Comparison of ENCODE assay signal across 19 cellular contexts in the genomic region with DNA sequence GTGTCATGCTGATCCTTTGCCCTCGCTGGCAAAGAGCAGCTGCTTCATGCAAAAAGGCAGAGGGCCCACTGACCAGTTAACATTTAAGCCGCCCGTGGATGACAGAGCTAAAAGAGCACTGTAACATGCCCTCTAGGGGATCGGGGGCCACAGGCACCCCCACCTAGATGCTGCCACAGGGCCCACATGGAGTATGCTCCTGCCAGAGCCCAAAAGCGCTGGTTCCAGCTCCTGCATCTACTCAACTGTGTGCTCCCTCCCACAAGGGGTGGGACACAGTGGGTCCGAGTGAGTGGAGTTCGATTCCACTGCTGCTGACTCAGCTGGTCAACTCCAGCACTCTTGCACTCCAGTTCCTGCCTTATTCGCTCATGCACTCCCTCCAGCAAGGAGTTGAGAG.
DNase-seq lines count a peak whose midpoint lies in the region; ATAC-seq, FAIRE-seq and TF ChIP-seq lines count a peak whose summit lies in the region.
"Had no signal": no experiment of that assay in that cellular context is flagged by ENCODE, and none has a peak within 500 bp of the region (broad histone marks: within the 10 kb centered on the region; RNA-seq: fewer than 3 reads in every experiment).

No MANE protein-coding gene starts in this region.

- H3K36me3 ChIP-seq in HepG2 (replicated peaks in 1 of 2; ENCODE audit: control insufficient read depth in 1 of 2, insufficient read depth in 2 of 2, low read length in 2 of 2) (no peaks in the 10 kb centered on the region), right lobe of liver (no peaks in the 10 kb centered on the region), kidney (ENCODE audit: control insufficient read depth in 1 of 2, insufficient read depth in 2 of 2, low read length in 2 of 2) (no peaks in the 10 kb centered on the region), spleen (no peaks in the 10 kb centered on the region), ovary (no peaks in the 10 kb centered on the region)

- TF ChIP-seq POLR2A in HepG2 (IDR thresholded peaks at IDR 0.05; ENCODE audit: insufficient read depth in 1 of 2, low read depth in 2 of 2, low read length in 2 of 2) (no peak), right lobe of liver (IDR thresholded peaks at IDR 0.05) (no peak), spleen (IDR thresholded peaks at IDR 0.05) (no peak), ovary (IDR thresholded peaks at IDR 0.05) (no peak)

- no peak for TF ChIP-seq RAD21 in HepG2 (CRISPR knock-in tag; IDR thresholded peaks at IDR 0.05)

- H3K9ac ChIP-seq in HepG2 (ENCODE audit: insufficient read depth, low read depth, low read length) (no peak overlapping the region), kidney (ENCODE audit: low read length in 2 of 2) (no peak overlapping the region)

- no peak overlapping the region for H2AFZ ChIP-seq in HepG2 (ENCODE audit: low read length)

- no peak for TF ChIP-seq CTCF in HepG2 (CRISPR knock-in tag; IDR thresholded peaks at IDR 0.05)
- TF ChIP-seq CTCF in right lobe of liver (IDR thresholded peaks at IDR 0.05) = no peak
- no peak for TF ChIP-seq CTCF in kidney (IDR thresholded peaks at IDR 0.05; ENCODE audit: borderline replicate concordance, extremely low read depth, insufficient read depth)
- TF ChIP-seq CTCF in spleen (IDR thresholded peaks at IDR 0.05 in 8 of 11, conservative IDR thresholded peaks at IDR 0.05 in 3 of 11) = no peak
- no peak for TF ChIP-seq CTCF in ovary (IDR thresholded peaks at IDR 0.05)

- intact Hi-C loops in HepG2 (cut with micrococcal nuclease; ENCODE audit: unreplicated experiment) = no loop called here
- intact Hi-C loops in right lobe of liver (cut with DNase I) = no loop called here
- intact Hi-C loops in kidney (cut with DNase I) = no loop called here
- intact Hi-C loops in spleen (cut with DNase I; ENCODE audit: low total_unique reads) = no loop called here
- intact Hi-C loops in sciatic nerve (cut with DNase I) = no loop called here
- intact Hi-C loops in ovary (cut with DNase I) = no loop called here

- H3K4me1 ChIP-seq in HepG2 (ENCODE audit: insufficient read depth, low read length) = no peaks in the 10 kb centered on the region
- no peaks in the 10 kb centered on the region for H3K4me1 ChIP-seq in right lobe of liver
- peaks cover 0 to 3% of the 10 kb centered on the region in 2 donors for H3K4me1 ChIP-seq in kidney (ENCODE audit: control insufficient read depth in 1 of 2, insufficient read depth in 1 of 2, low read depth in 1 of 2, low read length in 2 of 2)
- no peaks in the 10 kb centered on the region for H3K4me1 ChIP-seq in spleen
- H3K4me1 ChIP-seq in ovary (ENCODE audit: insufficient read depth) = no peaks in the 10 kb centered on the region

- BruUV-seq in HepG2 (replicated peaks; lab: Mats Ljungman, UMichigan) = no TSS peak

- no peaks in the 10 kb centered on the region for H3K79me2 ChIP-seq in HepG2 (ENCODE audit: insufficient read depth, low read length)

- H3K4me2 ChIP-seq in HepG2 (ENCODE audit: low read depth, low read length) = no peak overlapping the region

- CTCF ChIA-PET in HepG2 (lab: Yijun Ruan, JAX; ENCODE audit: low intra/inter-chr PET ratio, low total read pairs) = no interaction called here

- POLR2A ChIA-PET in HepG2 (lab: Yijun Ruan, JAX) = no interaction called here

- H3K27ac ChIP-seq in HepG2 (ENCODE audit: extremely low read length, insufficient read depth, low read length) = no peak overlapping the region
- no peak overlapping the region for H3K27ac ChIP-seq in right lobe of liver
- peak overlapping the region in 1 of 2 donors; percentile 26 for H3K27ac ChIP-seq in kidney (ENCODE audit: low read depth in 2 of 2, low read length in 2 of 2)
- H3K27ac ChIP-seq in spleen = no peak overlapping the region
- H3K27ac ChIP-seq in ovary = no peak overlapping the region

- no peak for TF ChIP-seq EP300 in HepG2 (IDR thresholded peaks at IDR 0.05; ENCODE audit: low read depth in 2 of 2, low read length in 2 of 2)
- TF ChIP-seq EP300 in HepG2 (CRISPR knock-in tag; IDR thresholded peaks at IDR 0.05; ENCODE audit: borderline replicate concordance) = no peak
- TF ChIP-seq EP300 in ovary (IDR thresholded peaks at IDR 0.05) = no peak

- in situ Hi-C loops in HepG2 (cut with HindIII; ENCODE audit: extremely low pct_ligation_motif_present, low pct_unique_long_range_greater_than_20kb) = no loop called here

- no peak overlapping the region for H3K4me3 ChIP-seq in HepG2 (replicated peaks in 1 of 3; ENCODE audit: insufficient read depth in 1 of 3, low read depth in 2 of 3, low read length in 3 of 3)
- H3K4me3 ChIP-seq in right lobe of liver = no peak overlapping the region
- peak overlapping the region; percentile 30 to 41 for H3K4me3 ChIP-seq in kidney (ENCODE audit: low read length in 2 of 2)
- H3K4me3 ChIP-seq in spleen = no peak overlapping the region
- H3K4me3 ChIP-seq in ovary = no peak overlapping the region

- no peaks in the 10 kb centered on the region for H4K20me1 ChIP-seq in HepG2 (ENCODE audit: insufficient read depth, low read length)

- no peak for FAIRE-seq in HepG2 (lab: Jason Lieb, UNC)
- no peak for FAIRE-seq in kidney (lab: Jason Lieb, UNC)
- FAIRE-seq: GM12891, GM18507 had no signal

- DNase-seq in HepG2 (ENCODE audit: low spot score) (no peak), right lobe of liver (no peak), kidney (no peak), spleen (peak; percentile 56), sciatic nerve (ENCODE audit: low spot score) (no peak), T-helper 2 cell (no peak), ovary (no peak)
- DNase-seq: C1 segment of cervical spinal cord; Calu3; CD4-positive, alpha-beta memory T cell; COR-L47; DMS53; DMS79 treated with DMSO at 0.1 percent for 48 hours; GF-D8; GOT3; H7; HCEC 1CT had no signal

- H3K27me3 ChIP-seq in HepG2 (ENCODE audit: control insufficient read depth in 1 of 2, insufficient read depth in 2 of 2, low read length in 2 of 2) (no peaks in the 10 kb centered on the region; a peak in 1 of 5 replicates), right lobe of liver (no peaks in the 10 kb centered on the region), spleen (replicated peaks in 1 of 7) (no peaks in the 10 kb centered on the region), ovary (no peaks in the 10 kb centered on the region)

- H3K9me3 ChIP-seq in HepG2 (ENCODE audit: low read length) (peaks cover 93% of the 10 kb centered on the region), right lobe of liver (no peaks in the 10 kb centered on the region), kidney (ENCODE audit: control insufficient read depth in 1 of 2, low read length in 2 of 2) (peaks cover 0 to 4% of the 10 kb centered on the region in 2 donors), spleen (peaks cover 2 to 70% (median 49%) of the 10 kb centered on the region in 8 donors), ovary (peaks cover 0 to 4% of the 10 kb centered on the region in 2 donors)

- ATAC-seq in HepG2 (no peak), right lobe of liver (no peak), sciatic nerve (no peak)

- WGBS in HepG2 (ENCODE audit: low lambda C conversion rate) = 23% methylated on average over 6 of the region's 8 CpGs
- WGBS in right lobe of liver (ENCODE audit: insufficient coverage, low coverage, low lambda C conversion rate, missing lambda C conversion rate) = 62% methylated on average over 2 of the region's 8 CpGs
- WGBS in spleen, 5 donors = 82 to 89% (median 87%) methylated on average over 6 to 8 of the region's 8 CpGs
- WGBS in ovary, 3 donors = 83 to 92% (median 86%) methylated on average over 8 of the region's 8 CpGs

TF ChIP-seq in HepG2, 621 proteins besides CTCF, POLR2A, EP300 and RAD21:
- TF ChIP-seq, protein P1, sequence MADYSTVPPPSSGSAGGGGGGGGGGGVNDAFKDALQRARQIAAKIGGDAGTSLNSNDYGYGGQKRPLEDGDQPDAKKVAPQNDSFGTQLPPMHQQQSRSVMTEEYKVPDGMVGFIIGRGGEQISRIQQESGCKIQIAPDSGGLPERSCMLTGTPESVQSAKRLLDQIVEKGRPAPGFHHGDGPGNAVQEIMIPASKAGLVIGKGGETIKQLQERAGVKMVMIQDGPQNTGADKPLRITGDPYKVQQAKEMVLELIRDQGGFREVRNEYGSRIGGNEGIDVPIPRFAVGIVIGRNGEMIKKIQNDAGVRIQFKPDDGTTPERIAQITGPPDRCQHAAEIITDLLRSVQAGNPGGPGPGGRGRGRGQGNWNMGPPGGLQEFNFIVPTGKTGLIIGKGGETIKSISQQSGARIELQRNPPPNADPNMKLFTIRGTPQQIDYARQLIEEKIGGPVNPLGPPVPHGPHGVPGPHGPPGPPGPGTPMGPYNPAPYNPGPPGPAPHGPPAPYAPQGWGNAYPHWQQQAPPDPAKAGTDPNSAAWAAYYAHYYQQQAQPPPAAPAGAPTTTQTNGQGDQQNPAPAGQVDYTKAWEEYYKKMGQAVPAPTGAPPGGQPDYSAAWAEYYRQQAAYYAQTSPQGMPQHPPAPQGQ (CRISPR knock-in tag; IDR thresholded peaks at IDR 0.05; ENCODE audit: borderline replicate concordance) = no peak
- no peak for TF ChIP-seq RBM39 (IDR thresholded peaks at IDR 0.05; ENCODE audit: low read depth, low read length, poor library complexity, severe bottlenecking)
- peak; percentile 1 to 21; a peak in 1 of 4 replicates for TF ChIP-seq MAFK (conservative IDR thresholded peaks at IDR 0.05 in 1 of 2, IDR thresholded peaks at IDR 0.05 in 1 of 2; ENCODE audit: low read length in 2 of 2)
- TF ChIP-seq, protein P2, sequence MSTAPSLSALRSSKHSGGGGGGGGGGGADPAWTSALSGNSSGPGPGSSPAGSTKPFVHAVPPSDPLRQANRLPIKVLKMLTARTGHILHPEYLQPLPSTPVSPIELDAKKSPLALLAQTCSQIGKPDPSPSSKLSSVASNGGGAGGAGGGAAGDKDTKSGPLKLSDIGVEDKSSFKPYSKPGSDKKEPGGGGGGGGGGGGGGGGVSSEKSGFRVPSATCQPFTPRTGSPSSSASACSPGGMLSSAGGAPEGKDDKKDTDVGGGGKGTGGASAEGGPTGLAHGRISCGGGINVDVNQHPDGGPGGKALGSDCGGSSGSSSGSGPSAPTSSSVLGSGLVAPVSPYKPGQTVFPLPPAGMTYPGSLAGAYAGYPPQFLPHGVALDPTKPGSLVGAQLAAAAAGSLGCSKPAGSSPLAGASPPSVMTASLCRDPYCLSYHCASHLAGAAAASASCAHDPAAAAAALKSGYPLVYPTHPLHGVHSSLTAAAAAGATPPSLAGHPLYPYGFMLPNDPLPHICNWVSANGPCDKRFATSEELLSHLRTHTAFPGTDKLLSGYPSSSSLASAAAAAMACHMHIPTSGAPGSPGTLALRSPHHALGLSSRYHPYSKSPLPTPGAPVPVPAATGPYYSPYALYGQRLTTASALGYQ (CRISPR knock-in tag; IDR thresholded peaks at IDR 0.05) = no peak
- TF ChIP-seq ZNF501 (CRISPR knock-in tag; IDR thresholded peaks at IDR 0.05) = no peak
- TF ChIP-seq GZF1 (CRISPR knock-in tag; IDR thresholded peaks at IDR 0.05) = no peak
- no peak for TF ChIP-seq ZNF33A (CRISPR knock-in tag; IDR thresholded peaks at IDR 0.05; ENCODE audit: borderline replicate concordance)
- no peak for TF ChIP-seq JDP2 (CRISPR knock-in tag; IDR thresholded peaks at IDR 0.05; ENCODE audit: borderline replicate concordance)
TF ChIP-seq in HepG2: peak in this region for 1.

Comparison
In these comparisons a context has a peak if more than half of its experiments do, and no peak if none do; other contexts are left out.
1. H3K4me3 ChIP-seq: peak in kidney (2 of 2); none in HepG2 (0 of 3), right lobe of liver (0 of 3), spleen (0 of 8) and ovary (single experiment).